Comparison of ENCODE assay signal across 10 cellular contexts in genomic region chr6:33577718-33578117, GRCh38. TPM values are rescaled to one million over a fixed set of nuclear protein-coding genes. Genes with fewer than 3 reads are reported as not detected.
DNase-seq lines count a peak whose midpoint lies in the region; ATAC-seq and TF ChIP-seq lines count a peak whose summit lies in the region.
"Had no signal": no experiment of that assay in that cellular context is flagged by ENCODE, and none has a peak within 500 bp of the region (broad histone marks: within the 10 kb centered on the region; RNA-seq: fewer than 3 reads in every experiment).

No MANE protein-coding gene starts in this region.

- H3K9me3 ChIP-seq in DND-41 (ENCODE audit: insufficient read depth, low read length, severe bottlenecking) = no peaks in the 10 kb centered on the region
- no peaks in the 10 kb centered on the region for H3K9me3 ChIP-seq in OCI-LY1 (ENCODE audit: low read length)
- H3K9me3 ChIP-seq in effector memory CD4-positive, alpha-beta T cell (ENCODE audit: control insufficient read depth, low read length) = no peaks in the 10 kb centered on the region
- H3K9me3 ChIP-seq in sigmoid colon = no peaks in the 10 kb centered on the region

- no peak overlapping the region for H3K27ac Mint-ChIP-seq in glutamatergic neuron (ENCODE audit: unreplicated experiment)

- H4K20me1 ChIP-seq in DND-41 (ENCODE audit: insufficient read depth, low read length) = peaks cover 10% of the 10 kb centered on the region; the same call in 1 of the 2 replicates
- H4K20me1 ChIP-seq in OCI-LY1 (ENCODE audit: insufficient read depth, low read length) = no peaks in the 10 kb centered on the region

- H2AFZ ChIP-seq in DND-41 (ENCODE audit: low read depth, low read length) = no peak overlapping the region
- H2AFZ ChIP-seq in OCI-LY1 (ENCODE audit: low read length) = no peak overlapping the region

- no peaks in the 10 kb centered on the region for H3K9me2 ChIP-seq in OCI-LY1 (ENCODE audit: low read depth, low read length)

- no peak for TF ChIP-seq POLR2A in sigmoid colon (IDR thresholded peaks at IDR 0.05)

- peaks cover 4% of the 10 kb centered on the region for H3K4me1 Mint-ChIP-seq in glutamatergic neuron (ENCODE audit: low read depth, unreplicated experiment)

- H3K27me3 Mint-ChIP-seq in glutamatergic neuron (ENCODE audit: unreplicated experiment) = peaks cover 2% of the 10 kb centered on the region

- no peaks in the 10 kb centered on the region for H3K9me3 Mint-ChIP-seq in glutamatergic neuron (ENCODE audit: unreplicated experiment)

- H3K27ac ChIP-seq in DND-41 (ENCODE audit: low read length) (peak overlapping the region; percentile 71), OCI-LY1 (ENCODE audit: low read depth, low read length, poor library complexity, severe bottlenecking) (peak overlapping the region; percentile 83), sigmoid colon (peak overlapping the region; percentile 45 to 87 (median 66)), dorsolateral prefrontal cortex (peak overlapping the region in 25 of 59 donors; percentile 6 to 93 (median 43))
- peak overlapping the region; percentile 89 for H3K27ac ChIP-seq in effector memory CD4-positive, alpha-beta T cell (ENCODE audit: insufficient read depth, low read length, poor library complexity, severe bottlenecking)

- no peak for TF ChIP-seq EP300 in sigmoid colon (IDR thresholded peaks at IDR 0.05)

- H3K27me3 ChIP-seq in DND-41 (ENCODE audit: insufficient read depth, low read length, poor library complexity) (no peaks in the 10 kb centered on the region), OCI-LY1 (ENCODE audit: insufficient read depth, low read length) (no peaks in the 10 kb centered on the region), sigmoid colon (no peaks in the 10 kb centered on the region), dorsolateral prefrontal cortex (no peaks in the 10 kb centered on the region)
- no peaks in the 10 kb centered on the region for H3K27me3 ChIP-seq in effector memory CD4-positive, alpha-beta T cell (replicated peaks; ENCODE audit: control insufficient read depth, insufficient read depth, low read length, poor library complexity, severe bottlenecking)

- 27 to 77% methylated on average over 6 of the region's 6 CpGs for WGBS in sigmoid colon, 2 donors

- ATAC-seq in DND-41 (ENCODE audit: insufficient read depth, low read depth) = no peak

- H3F3A ChIP-seq in OCI-LY1 (ENCODE audit: insufficient read depth, low read length) = no peaks in the 10 kb centered on the region

- no peaks in the 10 kb centered on the region for H3K36me3 Mint-ChIP-seq in glutamatergic neuron (ENCODE audit: unreplicated experiment)

- DNase-seq in DND-41 = no peak
- DNase-seq in effector memory CD4-positive, alpha-beta T cell = no peak
- no peak for DNase-seq in sigmoid colon
- DNase-seq in LoVo (ENCODE audit: low spot score) = no peak
- DNase-seq in glutamatergic neuron = no peak
- DNase-seq in effector CD4-positive, alpha-beta T cell = no peak
- no peak for DNase-seq in dorsolateral prefrontal cortex
- DNase-seq: foreskin melanocyte, NCI-H187 treated with DMSO at 0.1 percent for 48 hours had no signal

- TF ChIP-seq CTCF in DND-41 (IDR thresholded peaks at IDR 0.05; ENCODE audit: borderline replicate concordance, extremely low read depth, low read length, poor library complexity, severe bottlenecking) (no peak), OCI-LY1 (IDR thresholded peaks at IDR 0.05; ENCODE audit: low read length) (no peak), sigmoid colon (IDR thresholded peaks at IDR 0.05) (no peak), glutamatergic neuron (IDR thresholded peaks at IDR 0.05; ENCODE audit: partially characterized antibody, unreplicated experiment) (no peak), dorsolateral prefrontal cortex (IDR thresholded peaks at IDR 0.05 in 54 of 56, conservative IDR thresholded peaks at IDR 0.05 in 2 of 56; ENCODE audit: low read depth in 1 of 56, partially characterized antibody in 56 of 56) (no peak)

- H3K4me2 ChIP-seq in DND-41 (ENCODE audit: insufficient read depth, low read length) (peak overlapping the region; percentile 92), OCI-LY1 (ENCODE audit: low read length) (peak overlapping the region; percentile 95; the same call in 1 of the 2 replicates)

- peaks cover 29% of the 10 kb centered on the region for H3K79me2 ChIP-seq in DND-41 (ENCODE audit: insufficient read depth, low read length)
- H3K79me2 ChIP-seq in OCI-LY1 (ENCODE audit: insufficient read depth, low read length) = peaks cover 7% of the 10 kb centered on the region

- H3K4me3 ChIP-seq in DND-41 (ENCODE audit: low read depth in 1 of 2, low read length in 2 of 2) = peak overlapping the region in 1 of 2 experiments; percentile 74; a peak in 2 of 4 replicates
- H3K4me3 ChIP-seq in OCI-LY1 (ENCODE audit: low read depth, low read length, poor library complexity, severe bottlenecking) = peak overlapping the region; percentile 98
- peak overlapping the region; percentile 93 for H3K4me3 ChIP-seq in effector memory CD4-positive, alpha-beta T cell (ENCODE audit: insufficient read depth, low read depth, low read length, poor library complexity, severe bottlenecking)
- H3K4me3 ChIP-seq in sigmoid colon = no peak overlapping the region
- H3K4me3 ChIP-seq in dorsolateral prefrontal cortex = peak overlapping the region in 6 of 59 donors; percentile 3 to 96 (median 92)

- H3K9ac ChIP-seq in DND-41 (ENCODE audit: low read depth, low read length) (peak overlapping the region; percentile 64; the same call in 1 of the 2 replicates), OCI-LY1 (ENCODE audit: low read length) (no peak overlapping the region; the same call in 1 of the 2 replicates)

- intact Hi-C loops in sigmoid colon (cut with DNase I) = loop anchor here (10.0 kb wide), 1 partner anchor 183 kb away; the partner anchor contains the start of gene KIFC1
- intact Hi-C loops in dorsolateral prefrontal cortex (cut with DNase I) = loop anchor here in 1 of 2 donors (5.0 to 10.0 kb wide), 2 partner anchors 125 to 163 kb away; partner anchors contain the start of genes CUTA, PHF1 and ZBTB9

- H3K4me1 ChIP-seq in DND-41 (ENCODE audit: insufficient read depth, low read length) (peaks cover 26% of the 10 kb centered on the region), OCI-LY1 (ENCODE audit: insufficient read depth, low read length, severe bottlenecking) (peaks cover 23% of the 10 kb centered on the region), sigmoid colon (peaks cover 0 to 24% (median 21%) of the 10 kb centered on the region in 4 donors)
- peaks cover 20% of the 10 kb centered on the region for H3K4me1 ChIP-seq in effector memory CD4-positive, alpha-beta T cell (ENCODE audit: control insufficient read depth, insufficient read depth, low read length, poor library complexity, severe bottlenecking)

- H3K4me3 Mint-ChIP-seq in glutamatergic neuron (ENCODE audit: unreplicated experiment) = no peak overlapping the region

- H3K36me3 ChIP-seq in DND-41 (ENCODE audit: insufficient read depth, low read length) = peaks cover 41% of the 10 kb centered on the region
- H3K36me3 ChIP-seq in OCI-LY1 (ENCODE audit: insufficient read depth, low read length) = peaks cover 32% of the 10 kb centered on the region; the same call in 1 of the 2 replicates
- peaks cover 41% of the 10 kb centered on the region for H3K36me3 ChIP-seq in effector memory CD4-positive, alpha-beta T cell (ENCODE audit: control insufficient read depth, insufficient read depth, low read length)
- H3K36me3 ChIP-seq in sigmoid colon = peaks cover 8 to 46% (median 31%) of the 10 kb centered on the region in 4 donors

RNA-seq across cellular contexts. Expression of gene BAK1, which starts 2.4 kb away (rescaled TPM):
- total RNA-seq in sigmoid colon = 10 to 100 TPM in 3 of 4 donors, 1 to 10 TPM in 1; 8.9 to 11.1 (median 10.4) TPM
- polyA plus RNA-seq in sigmoid colon = 100 to 1,000 TPM in 1 of 3 donors, 10 to 100 TPM in 2; 76.3 to 160 (median 96.9) TPM
- 11.5 TPM for total RNA-seq in glutamatergic neuron (ENCODE audit: unreplicated experiment)
- 10 to 100 TPM in 82 of 120 experiments, 1 to 10 TPM in 38; 6.4 to 17.0 (median 10.8) TPM for total RNA-seq in dorsolateral prefrontal cortex

RNA-seq across cellular contexts. Expression of gene ITPR3, which starts 43.4 kb away (rescaled TPM):
- total RNA-seq in sigmoid colon = 10 to 100 TPM in 1 of 4 donors, 1 to 10 TPM in 3; 7.7 to 16.9 (median 9.0) TPM
- 10 to 100 TPM; 10.2 to 75.3 (median 20.6) TPM for polyA plus RNA-seq in sigmoid colon
- 0.34 TPM for total RNA-seq in glutamatergic neuron (ENCODE audit: unreplicated experiment)
- 10 to 100 TPM in 1 of 120 experiments, 1 to 10 TPM in 119; 1.3 to 10.9 (median 3.8) TPM for total RNA-seq in dorsolateral prefrontal cortex

Comparison
In these comparisons a context has a peak if more than half of its experiments do, and no peak if none do; other contexts are left out.
1. H3K4me3 ChIP-seq: peak in OCI-LY1 (single experiment) and effector memory CD4-positive, alpha-beta T cell (single experiment); none in sigmoid colon (0 of 4).